In genomic region chr1:211822677-211823426, GRCh38 we compare ENCODE assay signal across 1 cellular context.
A peak's percentile ranks its signal among the peaks of the same experiment; 100 is the strongest.
TF ChIP-seq lines count a peak whose summit lies in the region.

No MANE protein-coding gene starts in this region.

TF ChIP-seq in GM12878, 131 proteins besides CTCF, POLR2A, EP300 and RAD21:
- no peak for TF ChIP-seq NFXL1 (IDR thresholded peaks at IDR 0.05; ENCODE audit: borderline replicate concordance)
- TF ChIP-seq ESRRA (IDR thresholded peaks at IDR 0.05; ENCODE audit: low read length) = no peak
- no peak for TF ChIP-seq BHLHE40 (IDR thresholded peaks at IDR 0.05; ENCODE audit: borderline replicate concordance in 1 of 2, low read depth in 2 of 2, low read length in 1 of 2)
- TF ChIP-seq MXI1 (IDR thresholded peaks at IDR 0.05; ENCODE audit: low read depth, low read length) = no peak
- TF ChIP-seq JUNB (IDR thresholded peaks at IDR 0.05) = no peak
- TF ChIP-seq ZBTB33 (IDR thresholded peaks at IDR 0.05) = no peak
- TF ChIP-seq, protein P1, sequence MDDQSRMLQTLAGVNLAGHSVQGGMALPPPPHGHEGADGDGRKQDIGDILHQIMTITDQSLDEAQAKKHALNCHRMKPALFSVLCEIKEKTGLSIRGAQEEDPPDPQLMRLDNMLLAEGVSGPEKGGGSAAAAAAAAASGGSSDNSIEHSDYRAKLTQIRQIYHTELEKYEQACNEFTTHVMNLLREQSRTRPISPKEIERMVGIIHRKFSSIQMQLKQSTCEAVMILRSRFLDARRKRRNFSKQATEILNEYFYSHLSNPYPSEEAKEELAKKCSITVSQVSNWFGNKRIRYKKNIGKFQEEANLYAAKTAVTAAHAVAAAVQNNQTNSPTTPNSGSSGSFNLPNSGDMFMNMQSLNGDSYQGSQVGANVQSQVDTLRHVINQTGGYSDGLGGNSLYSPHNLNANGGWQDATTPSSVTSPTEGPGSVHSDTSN (IDR thresholded peaks at IDR 0.05; ENCODE audit: insufficient replicate concordance, low read depth, low read length) = no peak
- TF ChIP-seq RUNX3 (IDR thresholded peaks at IDR 0.05; ENCODE audit: low read length) = peak; percentile 6; the same call in 1 of the 2 replicates
- TF ChIP-seq SMARCA5 (IDR thresholded peaks at IDR 0.05) = no peak; the same call in 1 of the 2 replicates
- TF ChIP-seq FOS (IDR thresholded peaks at IDR 0.05; ENCODE audit: borderline replicate concordance, extremely low read depth, insufficient read length) = no peak
- TF ChIP-seq USF2 (IDR thresholded peaks at IDR 0.05; ENCODE audit: borderline replicate concordance, low read depth, low read length) = no peak
- no peak for TF ChIP-seq ZNF274 (IDR thresholded peaks at IDR 0.05; ENCODE audit: insufficient read depth, insufficient read length)
- TF ChIP-seq CBFB (IDR thresholded peaks at IDR 0.05; ENCODE audit: low read depth) = no peak
- 0 out of 2 replicates have a peak, but pooled peaks have one; percentile 20 for TF ChIP-seq MTA2 (IDR thresholded peaks at IDR 0.05; ENCODE audit: low read depth)
- TF ChIP-seq SPI1 (IDR thresholded peaks at IDR 0.05; ENCODE audit: borderline replicate concordance, insufficient read depth, low read depth, low read length) = peak; percentile 79
- no peak for TF ChIP-seq E2F8 (IDR thresholded peaks at IDR 0.05; ENCODE audit: low read depth, partially characterized antibody)
- no peak for TF ChIP-seq SMC3 (IDR thresholded peaks at IDR 0.05; ENCODE audit: borderline replicate concordance, low read length)
- TF ChIP-seq IKZF2 (IDR thresholded peaks at IDR 0.05) = 0 out of 4 replicates have a peak, but pooled peaks of 1 of the 2 experiments have one; percentile 32
- TF ChIP-seq PKNOX1 (IDR thresholded peaks at IDR 0.05) = no peak
- no peak for TF ChIP-seq JUND (IDR thresholded peaks at IDR 0.05; ENCODE audit: low read depth, low read length)
- TF ChIP-seq RBBP5 (conservative IDR thresholded peaks at IDR 0.05) = no peak
- TF ChIP-seq NBN (IDR thresholded peaks at IDR 0.05) = no peak
